In genomic region chr3:22115581-22115980, GRCh38 we compare ENCODE assay signal across 22 cellular contexts.
A peak's percentile ranks its signal among the peaks of the same experiment; 100 is the strongest.
DNase-seq lines count a peak whose midpoint lies in the region; ATAC-seq, FAIRE-seq and TF ChIP-seq lines count a peak whose summit lies in the region.
"Had no signal": no experiment of that assay in that cellular context is flagged by ENCODE, and none has a peak within 500 bp of the region (broad histone marks: within the 10 kb centered on the region; RNA-seq: fewer than 3 reads in every experiment).

No MANE protein-coding gene starts in this region.

- no peak overlapping the region for H3K27ac Mint-ChIP-seq in stimulated activated effector memory CD8-positive, alpha-beta T cell treated with anti-CD3 and anti-CD28 coated beads, Interleukin-12 subunit alpha, Interleukin-12 subunit beta, amount 100 ng/mL, for 72 hours
- H3K27ac Mint-ChIP-seq: CD8-positive, alpha-beta memory T cell had no signal

- no peak overlapping the region for H3K4me3 Mint-ChIP-seq in stimulated activated effector memory CD8-positive, alpha-beta T cell treated with anti-CD3 and anti-CD28 coated beads, Interleukin-12 subunit alpha, Interleukin-12 subunit beta, amount 100 ng/mL, for 72 hours
- H3K4me3 Mint-ChIP-seq: CD8-positive, alpha-beta memory T cell had no signal

- no peaks in the 10 kb centered on the region for H3K4me1 Mint-ChIP-seq in stimulated activated effector memory CD8-positive, alpha-beta T cell treated with anti-CD3 and anti-CD28 coated beads, Interleukin-12 subunit alpha, Interleukin-12 subunit beta, amount 100 ng/mL, for 72 hours
- H3K4me1 Mint-ChIP-seq: CD8-positive, alpha-beta memory T cell had no signal

- no peak overlapping the region for H3K27ac ChIP-seq in RWPE2 (ENCODE audit: poor library complexity, severe bottlenecking)
- H3K27ac ChIP-seq: BLaER1 treated with 17β-estradiol and CSF1 and Interleukin-3, amounts not matched to agents 10 nM and 100 nM had no signal

- TF ChIP-seq CTCF in RWPE2 (IDR thresholded peaks at IDR 0.05; ENCODE audit: poor library complexity, severe bottlenecking) (no peak), bronchial epithelial cell (IDR thresholded peaks at IDR 0.05; ENCODE audit: insufficient read depth, low read length, severe bottlenecking) (no peak)

- H3K4me3 ChIP-seq in RWPE2 (ENCODE audit: severe bottlenecking): no peak overlapping the region
- no peak overlapping the region for H3K4me3 ChIP-seq in bronchial epithelial cell (ENCODE audit: low read depth, low read length)
- H3K4me3 ChIP-seq: BLaER1 treated with 17β-estradiol and CSF1 and Interleukin-3, amounts not matched to agents 10 nM and 100 nM; HAP-1; MG63 had no signal

- no peak for FAIRE-seq in bronchial epithelial cell (lab: Jason Lieb, UNC)
- FAIRE-seq: A204.1, D721Med, G401.6 had no signal

- no peaks in the 10 kb centered on the region for H3K36me3 ChIP-seq in RWPE2 (ENCODE audit: low read depth)
- H3K36me3 ChIP-seq in bronchial epithelial cell (ENCODE audit: control insufficient read depth, insufficient read depth, low read length): no peaks in the 10 kb centered on the region
- H3K36me3 ChIP-seq: BLaER1 treated with 17β-estradiol and CSF1 and Interleukin-3, amounts not matched to agents 10 nM and 100 nM; HAP-1; MG63 had no signal

- H3K4me1 ChIP-seq in RWPE2 (ENCODE audit: insufficient read depth, poor library complexity, severe bottlenecking): no peaks in the 10 kb centered on the region
- H3K4me1 ChIP-seq: BLaER1 treated with 17β-estradiol and CSF1 and Interleukin-3, amounts not matched to agents 10 nM and 100 nM; HAP-1 had no signal

- H3K27me3 ChIP-seq in RWPE2 (ENCODE audit: insufficient read depth, poor library complexity, severe bottlenecking): peaks cover 3% of the 10 kb centered on the region
- H3K27me3 ChIP-seq in bronchial epithelial cell (ENCODE audit: control insufficient read depth, insufficient read depth, low read length): no peaks in the 10 kb centered on the region
- H3K27me3 ChIP-seq: BLaER1 treated with 17β-estradiol and CSF1 and Interleukin-3, amounts not matched to agents 10 nM and 100 nM; MG63 had no signal

- H3K9me3 Mint-ChIP-seq in stimulated activated effector memory CD8-positive, alpha-beta T cell treated with anti-CD3 and anti-CD28 coated beads, Interleukin-12 subunit alpha, Interleukin-12 subunit beta, amount 100 ng/mL, for 72 hours: no peaks in the 10 kb centered on the region

- DNase-seq in EL (peak; percentile 24), RWPE2 (ENCODE audit: low spot score) (no peak), bronchial epithelial cell (ENCODE audit: low read depth) (peak; percentile 32), iris pigment epithelial cell (ENCODE audit: low read depth) (peak; percentile 55)
- no peak for DNase-seq in stimulated activated effector memory CD8-positive, alpha-beta T cell treated with anti-CD3 and anti-CD28 coated beads, Interleukin-12 subunit alpha, Interleukin-12 subunit beta, amount 100 ng/mL, for 72 hours (ENCODE audit: low spot score in 2 of 2)
- no peak for DNase-seq in activated naive CD4-positive, alpha-beta T cell (lab: John Stamatoyannopoulos, UW)
- DNase-seq: CD8-positive, alpha-beta memory T cell; DMS79; MG63; NCI-H1092; NCI-H2107; NCI-H2227 treated with DMSO at 0.1 percent for 48 hours; NCI-H524; Right ventricle myocardium superior had no signal

- no peaks in the 10 kb centered on the region for H3K9me3 ChIP-seq in RWPE2 (ENCODE audit: severe bottlenecking)
- H3K9me3 ChIP-seq: BLaER1 treated with 17β-estradiol and CSF1 and Interleukin-3, amounts not matched to agents 10 nM and 100 nM; HAP-1; MG63 had no signal

- H3K36me3 Mint-ChIP-seq in stimulated activated effector memory CD8-positive, alpha-beta T cell treated with anti-CD3 and anti-CD28 coated beads, Interleukin-12 subunit alpha, Interleukin-12 subunit beta, amount 100 ng/mL, for 72 hours: no peaks in the 10 kb centered on the region
- H3K36me3 Mint-ChIP-seq: CD8-positive, alpha-beta memory T cell had no signal

- peak; percentile 40; the same call in 1 of the 3 replicates for ATAC-seq in RWPE2 (ENCODE audit: low read depth)
- no peak for ATAC-seq in stimulated activated effector memory CD8-positive, alpha-beta T cell treated with anti-CD3 and anti-CD28 coated beads, Interleukin-12 subunit alpha, Interleukin-12 subunit beta, amount 100 ng/mL, for 72 hours
- ATAC-seq in GM18858 (IDR thresholded peaks at IDR 0.05; ENCODE audit: unreplicated experiment): no peak
- ATAC-seq in GM18868 (IDR thresholded peaks at IDR 0.05; ENCODE audit: unreplicated experiment): no peak
- ATAC-seq: Panc1 had no signal

Comparison
In these comparisons a context has a peak if more than half of its experiments do, and no peak if none do; other contexts are left out.
1. DNase-seq: peak in EL (single experiment), bronchial epithelial cell (single experiment) and iris pigment epithelial cell (single experiment); none in RWPE2 (single experiment), stimulated activated effector memory CD8-positive, alpha-beta T cell treated with anti-CD3 and anti-CD28 coated beads, Interleukin-12 subunit alpha, Interleukin-12 subunit beta, amount 100 ng/mL, for 72 hours (0 of 2) and activated naive CD4-positive, alpha-beta T cell (0 of 4).